9 cellular contexts compared by ENCODE assay signal in the genomic region with DNA sequence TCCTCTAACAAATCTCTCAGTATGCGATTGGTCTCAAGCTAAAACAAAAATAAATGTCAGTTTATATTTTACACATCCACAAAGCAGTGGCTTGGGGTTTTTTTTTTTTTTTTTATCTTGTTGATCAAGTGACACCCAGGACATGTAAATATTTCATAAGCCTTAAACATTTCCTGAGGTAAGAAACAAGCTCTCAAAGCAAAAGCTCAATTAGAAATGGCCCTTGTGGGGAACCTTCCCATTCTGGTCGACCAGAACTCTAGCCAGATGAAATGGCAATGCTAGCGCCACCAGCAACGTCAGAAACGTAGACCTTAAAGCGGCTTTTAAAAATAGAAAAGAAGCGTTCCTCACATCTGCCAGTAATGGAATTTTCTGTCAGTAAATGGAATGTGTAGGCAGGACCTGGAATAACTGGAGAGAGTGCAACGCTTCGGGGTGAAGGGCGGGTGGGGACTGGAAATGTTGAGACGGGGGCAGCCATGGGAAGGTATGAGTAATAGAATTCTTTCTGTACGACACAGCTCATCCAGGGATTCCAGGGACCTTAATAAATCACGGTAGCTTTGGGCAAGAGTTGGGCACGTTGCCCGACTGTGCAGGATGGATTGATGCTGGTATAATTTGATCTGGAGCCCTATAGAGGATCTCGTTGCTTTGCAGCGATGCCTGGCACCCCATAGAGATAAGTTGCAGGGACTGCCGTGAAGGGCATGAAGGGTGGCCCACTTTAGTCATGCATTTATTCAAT. TPM values are rescaled to one million over a fixed set of nuclear protein-coding genes. Genes with fewer than 3 reads are reported as not detected.
A peak's percentile ranks its signal among the peaks of the same experiment; 100 is the strongest.
DNase-seq lines count a peak whose midpoint lies in the region; FAIRE-seq and TF ChIP-seq lines count a peak whose summit lies in the region.
"Had no signal": no experiment of that assay in that cellular context is flagged by ENCODE, and none has a peak within 500 bp of the region (broad histone marks: within the 10 kb centered on the region; RNA-seq: fewer than 3 reads in every experiment).

No MANE protein-coding gene starts in this region.

- peaks cover 40% of the 10 kb centered on the region for H3K4me1 Mint-ChIP-seq in activated CD4-positive, alpha-beta T cell treated with anti-CD3 and anti-CD28 coated beads, Interleukin-2, amount 10 ng/mL, durations not matched to agents 24 days and 14 days
- peaks cover 53% of the 10 kb centered on the region for H3K4me1 Mint-ChIP-seq in activated CD4-positive, alpha-beta T cell treated with anti-CD3 and anti-CD28 coated beads, Interleukin-2, amount 10 ng/mL, durations not matched to agents 7 days and 5 days
- H3K4me1 Mint-ChIP-seq in astrocyte (ENCODE audit: low read depth, unreplicated experiment), result peaks cover 46% of the 10 kb centered on the region
- H3K4me1 Mint-ChIP-seq in activated T-helper 1 cell treated with anti-CD3 and anti-CD28 coated beads, Interleukin-12 subunit alpha, Interleukin-12 subunit beta, Interleukin-2, Interleukin-4 antibody, amounts not matched to agents 30 ng/mL and 10 ng/mL and 1 ng/mL, durations not matched to agents 14 hours and 24 hours and 36 hours (ENCODE audit: low read depth), result peaks cover 58% of the 10 kb centered on the region

- H3K4me1 ChIP-seq in astrocyte (ENCODE audit: insufficient read depth, low read length) (peaks cover 44% of the 10 kb centered on the region), uterus (peaks cover 8 to 14% of the 10 kb centered on the region in 2 donors), colonic mucosa (no peaks in the 10 kb centered on the region)

- H3K9ac ChIP-seq in astrocyte (ENCODE audit: low read length) (peak overlapping the region; percentile 93), colonic mucosa (ENCODE audit: low read depth in 2 of 2, low read length in 2 of 2) (no peak overlapping the region)

- H3K27ac Mint-ChIP-seq in activated CD4-positive, alpha-beta T cell treated with anti-CD3 and anti-CD28 coated beads, Interleukin-2, amount 10 ng/mL, durations not matched to agents 24 days and 14 days, result no peak overlapping the region
- no peak overlapping the region for H3K27ac Mint-ChIP-seq in activated CD4-positive, alpha-beta T cell treated with anti-CD3 and anti-CD28 coated beads, Interleukin-2, amount 10 ng/mL, durations not matched to agents 7 days and 5 days
- peak overlapping the region; percentile 100 for H3K27ac Mint-ChIP-seq in astrocyte (ENCODE audit: unreplicated experiment)
- H3K27ac Mint-ChIP-seq in activated T-helper 1 cell treated with anti-CD3 and anti-CD28 coated beads, Interleukin-12 subunit alpha, Interleukin-12 subunit beta, Interleukin-2, Interleukin-4 antibody, amounts not matched to agents 30 ng/mL and 10 ng/mL and 1 ng/mL, durations not matched to agents 14 hours and 24 hours and 36 hours, result no peak overlapping the region

- peak; percentile 45 for FAIRE-seq in astrocyte (lab: Jason Lieb, UNC)
- FAIRE-seq: A204.1 had no signal

- H3K27ac ChIP-seq in astrocyte (ENCODE audit: low read depth, low read length) (peak overlapping the region; percentile 100), uterus (peak overlapping the region; percentile 75 to 91), colonic mucosa (no peak overlapping the region)

- H3K4me3 ChIP-seq in astrocyte (ENCODE audit: insufficient read depth, low read depth, low read length) (peak overlapping the region; percentile 7), uterus (no peak overlapping the region), colonic mucosa (no peak overlapping the region)

- DNase-seq in activated CD4-positive, alpha-beta T cell treated with anti-CD3 and anti-CD28 coated beads, Interleukin-2, amount 10 ng/mL, durations not matched to agents 24 days and 14 days, result no peak
- no peak for DNase-seq in activated CD4-positive, alpha-beta T cell treated with anti-CD3 and anti-CD28 coated beads, Interleukin-2, amount 10 ng/mL, durations not matched to agents 7 days and 5 days
- DNase-seq in astrocyte (ENCODE audit: low read depth) (peak; percentile 98), kidney glomerular epithelial cell (lab: John Stamatoyannopoulos, UW) (peak; percentile 97), uterus (peak; percentile 62 to 75), colonic mucosa (no peak), globus pallidus (ENCODE audit: low spot score) (no peak)
- DNase-seq in activated T-helper 1 cell treated with anti-CD3 and anti-CD28 coated beads, Interleukin-12 subunit alpha, Interleukin-12 subunit beta, Interleukin-2, Interleukin-4 antibody, amounts not matched to agents 30 ng/mL and 10 ng/mL and 1 ng/mL, durations not matched to agents 14 hours and 24 hours and 36 hours (ENCODE audit: low spot score), result no peak

- peaks cover 9% of the 10 kb centered on the region for H3K36me3 Mint-ChIP-seq in activated CD4-positive, alpha-beta T cell treated with anti-CD3 and anti-CD28 coated beads, Interleukin-2, amount 10 ng/mL, durations not matched to agents 24 days and 14 days (ENCODE audit: low read depth)
- H3K36me3 Mint-ChIP-seq in activated CD4-positive, alpha-beta T cell treated with anti-CD3 and anti-CD28 coated beads, Interleukin-2, amount 10 ng/mL, durations not matched to agents 7 days and 5 days (ENCODE audit: low read depth), result peaks cover 24% of the 10 kb centered on the region
- H3K36me3 Mint-ChIP-seq in astrocyte (ENCODE audit: low read depth, unreplicated experiment), result peaks cover 15% of the 10 kb centered on the region
- peaks cover 15% of the 10 kb centered on the region for H3K36me3 Mint-ChIP-seq in activated T-helper 1 cell treated with anti-CD3 and anti-CD28 coated beads, Interleukin-12 subunit alpha, Interleukin-12 subunit beta, Interleukin-2, Interleukin-4 antibody, amounts not matched to agents 30 ng/mL and 10 ng/mL and 1 ng/mL, durations not matched to agents 14 hours and 24 hours and 36 hours (ENCODE audit: low read depth)

- H4K20me1 ChIP-seq in astrocyte (ENCODE audit: insufficient read depth, low read length), result no peaks in the 10 kb centered on the region

- H3K36me3 ChIP-seq in astrocyte (ENCODE audit: insufficient read depth, low read length), result no peaks in the 10 kb centered on the region
- H3K36me3 ChIP-seq in uterus, result no peaks in the 10 kb centered on the region
- no peaks in the 10 kb centered on the region for H3K36me3 ChIP-seq in colonic mucosa

- intact Hi-C loops in activated CD4-positive, alpha-beta T cell treated with anti-CD3 and anti-CD28 coated beads, Interleukin-2, amount 10 ng/mL, durations not matched to agents 24 days and 14 days (cut with micrococcal nuclease), result loop anchor here (5.0 kb wide), 1 partner anchor 81 kb away; no protein-coding TSS in a partner anchor
- intact Hi-C loops in uterus (cut with DNase I; ENCODE audit: low total_unique reads) (no loop called here), colonic mucosa (cut with DNase I) (no loop called here)
- intact Hi-C loops in activated T-helper 1 cell treated with anti-CD3 and anti-CD28 coated beads, Interleukin-12 subunit alpha, Interleukin-12 subunit beta, Interleukin-2, Interleukin-4 antibody, amounts not matched to agents 30 ng/mL and 10 ng/mL and 1 ng/mL, durations not matched to agents 14 hours and 24 hours and 36 hours (cut with micrococcal nuclease), result loop anchor here (2.0 kb wide), 2 partner anchors 15 to 111 kb away; no protein-coding TSS in a partner anchor

- no peak overlapping the region for H2AFZ ChIP-seq in astrocyte (ENCODE audit: low read depth, low read length)

- peak overlapping the region; percentile 82 for H3K4me2 ChIP-seq in astrocyte (ENCODE audit: low read length)

- POLR2A ChIA-PET in activated CD4-positive, alpha-beta T cell treated with anti-CD3 and anti-CD28 coated beads, Interleukin-2, amount 10 ng/mL, durations not matched to agents 7 days and 5 days (lab: Charles Lee), result interaction anchor here (0.7 kb wide), 1 partner anchor 17 kb away, joined by 3 read pairs; no protein-coding TSS in a partner anchor

- peaks cover 6% of the 10 kb centered on the region for H3K9me3 Mint-ChIP-seq in activated CD4-positive, alpha-beta T cell treated with anti-CD3 and anti-CD28 coated beads, Interleukin-2, amount 10 ng/mL, durations not matched to agents 24 days and 14 days
- peaks cover 12% of the 10 kb centered on the region for H3K9me3 Mint-ChIP-seq in activated CD4-positive, alpha-beta T cell treated with anti-CD3 and anti-CD28 coated beads, Interleukin-2, amount 10 ng/mL, durations not matched to agents 7 days and 5 days
- H3K9me3 Mint-ChIP-seq in astrocyte (ENCODE audit: unreplicated experiment), result no peaks in the 10 kb centered on the region
- peaks cover 11% of the 10 kb centered on the region for H3K9me3 Mint-ChIP-seq in activated T-helper 1 cell treated with anti-CD3 and anti-CD28 coated beads, Interleukin-12 subunit alpha, Interleukin-12 subunit beta, Interleukin-2, Interleukin-4 antibody, amounts not matched to agents 30 ng/mL and 10 ng/mL and 1 ng/mL, durations not matched to agents 14 hours and 24 hours and 36 hours

- no peaks in the 10 kb centered on the region for H3K79me2 ChIP-seq in astrocyte (ENCODE audit: insufficient read depth, low read length)

- peaks cover 13% of the 10 kb centered on the region for H3K27me3 Mint-ChIP-seq in activated CD4-positive, alpha-beta T cell treated with anti-CD3 and anti-CD28 coated beads, Interleukin-2, amount 10 ng/mL, durations not matched to agents 24 days and 14 days
- H3K27me3 Mint-ChIP-seq in activated CD4-positive, alpha-beta T cell treated with anti-CD3 and anti-CD28 coated beads, Interleukin-2, amount 10 ng/mL, durations not matched to agents 7 days and 5 days, result peaks cover 19% of the 10 kb centered on the region
- no peaks in the 10 kb centered on the region for H3K27me3 Mint-ChIP-seq in astrocyte (ENCODE audit: low read depth, unreplicated experiment)
- H3K27me3 Mint-ChIP-seq in activated T-helper 1 cell treated with anti-CD3 and anti-CD28 coated beads, Interleukin-12 subunit alpha, Interleukin-12 subunit beta, Interleukin-2, Interleukin-4 antibody, amounts not matched to agents 30 ng/mL and 10 ng/mL and 1 ng/mL, durations not matched to agents 14 hours and 24 hours and 36 hours (ENCODE audit: insufficient read depth), result peaks cover 2% of the 10 kb centered on the region

- H3K9me3 ChIP-seq in astrocyte (ENCODE audit: insufficient read depth, low read depth, low read length) (peaks cover 5% of the 10 kb centered on the region), uterus (no peaks in the 10 kb centered on the region), colonic mucosa (no peaks in the 10 kb centered on the region)

- H3K4me3 Mint-ChIP-seq in activated CD4-positive, alpha-beta T cell treated with anti-CD3 and anti-CD28 coated beads, Interleukin-2, amount 10 ng/mL, durations not matched to agents 24 days and 14 days, result peak overlapping the region; percentile 14
- H3K4me3 Mint-ChIP-seq in activated CD4-positive, alpha-beta T cell treated with anti-CD3 and anti-CD28 coated beads, Interleukin-2, amount 10 ng/mL, durations not matched to agents 7 days and 5 days, result no peak overlapping the region
- peak overlapping the region; percentile 17 for H3K4me3 Mint-ChIP-seq in astrocyte (ENCODE audit: unreplicated experiment)
- no peak overlapping the region for H3K4me3 Mint-ChIP-seq in activated T-helper 1 cell treated with anti-CD3 and anti-CD28 coated beads, Interleukin-12 subunit alpha, Interleukin-12 subunit beta, Interleukin-2, Interleukin-4 antibody, amounts not matched to agents 30 ng/mL and 10 ng/mL and 1 ng/mL, durations not matched to agents 14 hours and 24 hours and 36 hours

- TF ChIP-seq POLR2A in uterus (IDR thresholded peaks at IDR 0.05), result no peak

- H3K27me3 ChIP-seq in astrocyte (ENCODE audit: insufficient read depth, low read length) (no peaks in the 10 kb centered on the region), uterus (no peaks in the 10 kb centered on the region), colonic mucosa (no peaks in the 10 kb centered on the region)

- CTCF ChIA-PET in activated CD4-positive, alpha-beta T cell treated with anti-CD3 and anti-CD28 coated beads, Interleukin-2, amount 10 ng/mL, durations not matched to agents 7 days and 5 days (lab: Charles Lee), result interaction anchor here (0.8 to 1.2 kb wide), 2 partner anchors 12 to 16 kb away, joined by 3 read pairs; no protein-coding TSS in a partner anchor

- TF ChIP-seq CTCF in astrocyte (IDR thresholded peaks at IDR 0.05; ENCODE audit: insufficient read depth, low read depth, low read length), result no peak
- no peak for TF ChIP-seq CTCF in uterus (IDR thresholded peaks at IDR 0.05)
- no peak for TF ChIP-seq CTCF in colonic mucosa (IDR thresholded peaks at IDR 0.05)

RNA-seq across cellular contexts. Expression of gene BTD, which starts 44.4 kb away (rescaled TPM):
- total RNA-seq in activated CD4-positive, alpha-beta T cell treated with anti-CD3 and anti-CD28 coated beads, Interleukin-2, amount 10 ng/mL, durations not matched to agents 24 days and 14 days, result 2.0 and 2.1 TPM in 2 replicates
- total RNA-seq in activated CD4-positive, alpha-beta T cell treated with anti-CD3 and anti-CD28 coated beads, Interleukin-2, amount 10 ng/mL, durations not matched to agents 7 days and 5 days, result 1 to 10 TPM; 6.6 to 8.1 TPM
- total RNA-seq in astrocyte, result 16.2 and 19.0 TPM in 2 replicates
- 10 to 100 TPM in 3 of 4 donors, 1 to 10 TPM in 1; 6.5 to 31.3 (median 21.5) TPM for total RNA-seq in uterus
- 10 to 100 TPM; 18.0 to 29.3 TPM for total RNA-seq in colonic mucosa
- total RNA-seq in activated T-helper 1 cell treated with anti-CD3 and anti-CD28 coated beads, Interleukin-12 subunit alpha, Interleukin-12 subunit beta, Interleukin-2, Interleukin-4 antibody, amounts not matched to agents 30 ng/mL and 10 ng/mL and 1 ng/mL, durations not matched to agents 14 hours and 24 hours and 36 hours, result 2.6 and 3.5 TPM in 2 replicates

RNA-seq across cellular contexts. Expression of gene HACL1, which starts 44.5 kb away (rescaled TPM):
- total RNA-seq in activated CD4-positive, alpha-beta T cell treated with anti-CD3 and anti-CD28 coated beads, Interleukin-2, amount 10 ng/mL, durations not matched to agents 24 days and 14 days, result 19.3 and 21.4 TPM in 2 replicates
- total RNA-seq in activated CD4-positive, alpha-beta T cell treated with anti-CD3 and anti-CD28 coated beads, Interleukin-2, amount 10 ng/mL, durations not matched to agents 7 days and 5 days, result 10 to 100 TPM; 23.1 to 25.5 TPM
- total RNA-seq in astrocyte (17.3 and 17.8 TPM in 2 replicates), uterus (10 to 100 TPM; 18.5 to 93.0 (median 25.7) TPM), colonic mucosa (10 to 100 TPM; 13.1 to 19.1 TPM)
- total RNA-seq in activated T-helper 1 cell treated with anti-CD3 and anti-CD28 coated beads, Interleukin-12 subunit alpha, Interleukin-12 subunit beta, Interleukin-2, Interleukin-4 antibody, amounts not matched to agents 30 ng/mL and 10 ng/mL and 1 ng/mL, durations not matched to agents 14 hours and 24 hours and 36 hours, result 21.4 and 24.8 TPM in 2 replicates

Comparison
In these comparisons a context has a peak if more than half of its experiments do, and no peak if none do; other contexts are left out.
1. H3K4me3 Mint-ChIP-seq: peak in activated CD4-positive, alpha-beta T cell treated with anti-CD3 and anti-CD28 coated beads, Interleukin-2, amount 10 ng/mL, durations not matched to agents 24 days and 14 days (single experiment) and astrocyte (single experiment); none in activated CD4-positive, alpha-beta T cell treated with anti-CD3 and anti-CD28 coated beads, Interleukin-2, amount 10 ng/mL, durations not matched to agents 7 days and 5 days (single experiment) and activated T-helper 1 cell treated with anti-CD3 and anti-CD28 coated beads, Interleukin-12 subunit alpha, Interleukin-12 subunit beta, Interleukin-2, Interleukin-4 antibody, amounts not matched to agents 30 ng/mL and 10 ng/mL and 1 ng/mL, durations not matched to agents 14 hours and 24 hours and 36 hours (single experiment).
2. DNase-seq: peak in astrocyte (single experiment), kidney glomerular epithelial cell (single experiment) and uterus (2 of 2); none in activated CD4-positive, alpha-beta T cell treated with anti-CD3 and anti-CD28 coated beads, Interleukin-2, amount 10 ng/mL, durations not matched to agents 24 days and 14 days (single experiment), activated CD4-positive, alpha-beta T cell treated with anti-CD3 and anti-CD28 coated beads, Interleukin-2, amount 10 ng/mL, durations not matched to agents 7 days and 5 days (single experiment), colonic mucosa (single experiment), globus pallidus (single experiment) and activated T-helper 1 cell treated with anti-CD3 and anti-CD28 coated beads, Interleukin-12 subunit alpha, Interleukin-12 subunit beta, Interleukin-2, Interleukin-4 antibody, amounts not matched to agents 30 ng/mL and 10 ng/mL and 1 ng/mL, durations not matched to agents 14 hours and 24 hours and 36 hours (single experiment).
3. intact Hi-C loops: an anchor here in activated CD4-positive, alpha-beta T cell treated with anti-CD3 and anti-CD28 coated beads, Interleukin-2, amount 10 ng/mL, durations not matched to agents 24 days and 14 days (5.0 kb wide) and activated T-helper 1 cell treated with anti-CD3 and anti-CD28 coated beads, Interleukin-12 subunit alpha, Interleukin-12 subunit beta, Interleukin-2, Interleukin-4 antibody, amounts not matched to agents 30 ng/mL and 10 ng/mL and 1 ng/mL, durations not matched to agents 14 hours and 24 hours and 36 hours (2.0 kb wide); none called in uterus and colonic mucosa.